In genomic region chr5:81925012-81925411, GRCh38 we compare ENCODE assay signal across 22 cellular contexts.
"Had no signal": no experiment of that assay in that cellular context is flagged by ENCODE, and none has a peak within 500 bp of the region (broad histone marks: within the 10 kb centered on the region; RNA-seq: fewer than 3 reads in every experiment).

No MANE protein-coding gene starts in this region.

- H3K4me1 ChIP-seq: esophagus muscularis mucosa, foreskin keratinocyte, left lung, psoas muscle, tibial nerve, upper lobe of left lung had no signal

- DNase-seq: dermis blood vessel endothelial cell; effector memory CD4-positive, alpha-beta T cell; foreskin keratinocyte; left lung; mesenchymal stem cell; mucosa of descending colon; naive B cell; psoas muscle; stimulated activated CD4-positive, alpha-beta T cell treated with anti-CD3 and anti-CD28 coated beads, Interleukin-15, amount 100 ng/mL, for 24 hours; stimulated activated CD4-positive, alpha-beta T cell treated with anti-CD3 and anti-CD28 coated beads, Interleukin-2, amount 100 ng/mL, for 48 hours; stimulated activated naive B cell treated with anti-CD40 and anti-IgM and Interleukin-4, amounts not matched to agents 10 μg/mL and 1 μg/mL and 100 μg/mL, for 72 hours; upper lobe of left lung had no signal

- H3K9me3 ChIP-seq: esophagus muscularis mucosa, mucosa of descending colon, thoracic aorta, tibial nerve, upper lobe of left lung had no signal

- H3K27ac ChIP-seq: coronary artery, esophagus muscularis mucosa, foreskin keratinocyte, heart right ventricle, left lung, psoas muscle, skin epidermis, thoracic aorta, tibial nerve, upper lobe of left lung had no signal

- ATAC-seq: foreskin keratinocyte; left lung; mucosa of descending colon; natural killer cell treated with Interleukin-12 subunit alpha and Interleukin-12 subunit beta and Interleukin-15 and Interleukin-18, amount 100 ng/mL, for 72 hours; psoas muscle; stimulated activated naive B cell treated with anti-CD40 and anti-IgM and Interleukin-4, amounts not matched to agents 10 μg/mL and 1 μg/mL and 100 μg/mL, for 72 hours had no signal

- H3K4me3 ChIP-seq: coronary artery, esophagus muscularis mucosa, heart right ventricle, left lung, mucosa of descending colon, psoas muscle, skin epidermis, thoracic aorta, tibial nerve, upper lobe of left lung had no signal

- H3K36me3 ChIP-seq: esophagus muscularis mucosa, heart right ventricle, left lung, thoracic aorta, tibial nerve, upper lobe of left lung had no signal

- FAIRE-seq: endothelial cell of umbilical vein, islet of Langerhans, urothelium cell line had no signal

- H3K27me3 ChIP-seq: esophagus muscularis mucosa, foreskin keratinocyte, heart right ventricle, left lung, tibial nerve, upper lobe of left lung had no signal
